23 cellular contexts compared by ENCODE assay signal in genomic region chr1:56811331-56811730, GRCh38. TPM values are rescaled to one million over a fixed set of nuclear protein-coding genes. Genes with fewer than 3 reads are reported as not detected.
DNase-seq lines count a peak whose midpoint lies in the region; ATAC-seq and TF ChIP-seq lines count a peak whose summit lies in the region.
"Had no signal": no experiment of that assay in that cellular context is flagged by ENCODE, and none has a peak within 500 bp of the region (broad histone marks: within the 10 kb centered on the region; RNA-seq: fewer than 3 reads in every experiment).

No MANE protein-coding gene starts in this region.

- peaks cover 7% of the 10 kb centered on the region for H3K27me3 Mint-ChIP-seq in activated CD4-positive, alpha-beta T cell treated with anti-CD3 and anti-CD28 coated beads, Interleukin-2, amount 10 ng/mL, durations not matched to agents 24 days and 14 days
- H3K27me3 Mint-ChIP-seq in stimulated activated naive CD8-positive, alpha-beta T cell treated with anti-CD3 and anti-CD28 coated beads, Interleukin-15, amount 100 ng/mL, for 72 hours = peaks cover 37% of the 10 kb centered on the region
- peaks cover 2% of the 10 kb centered on the region for H3K27me3 Mint-ChIP-seq in activated CD4-positive, alpha-beta T cell treated with anti-CD3 and anti-CD28 coated beads, Interleukin-2, amount 10 ng/mL, durations not matched to agents 7 days and 5 days

- H2BK5ac ChIP-seq in trophoblast cell (ENCODE audit: low read depth, low read length, poor library complexity) = no peak overlapping the region

- no peak overlapping the region for H3K14ac ChIP-seq in trophoblast cell (ENCODE audit: low read length)

- no peaks in the 10 kb centered on the region for H3K79me1 ChIP-seq in trophoblast cell (ENCODE audit: low read length)

- no peak overlapping the region for H2BK12ac ChIP-seq in trophoblast cell (ENCODE audit: low read length)

- H4K8ac ChIP-seq in trophoblast cell (ENCODE audit: low read depth, low read length) = no peak overlapping the region

- peaks cover 13% of the 10 kb centered on the region for H3K9me3 ChIP-seq in left ventricle myocardium inferior (replicated peaks)
- H3K9me3 ChIP-seq in trophoblast cell (ENCODE audit: insufficient read depth, low read depth, low read length) = peaks cover 3% of the 10 kb centered on the region
- H3K9me3 ChIP-seq: SJCRH30 had no signal

- no peak overlapping the region for H4K12ac ChIP-seq in trophoblast cell (ENCODE audit: low read depth, low read length)

- no peaks in the 10 kb centered on the region for H3K4me1 Mint-ChIP-seq in activated CD4-positive, alpha-beta T cell treated with anti-CD3 and anti-CD28 coated beads, Interleukin-2, amount 10 ng/mL, durations not matched to agents 24 days and 14 days
- H3K4me1 Mint-ChIP-seq in stimulated activated naive CD8-positive, alpha-beta T cell treated with anti-CD3 and anti-CD28 coated beads, Interleukin-15, amount 100 ng/mL, for 72 hours = no peaks in the 10 kb centered on the region
- no peaks in the 10 kb centered on the region for H3K4me1 Mint-ChIP-seq in activated CD4-positive, alpha-beta T cell treated with anti-CD3 and anti-CD28 coated beads, Interleukin-2, amount 10 ng/mL, durations not matched to agents 7 days and 5 days
- H3K4me1 Mint-ChIP-seq: CD14-positive monocyte had no signal

- no peak overlapping the region for H3K23ac ChIP-seq in trophoblast cell (ENCODE audit: low read length)

- POLR2A ChIA-PET in activated CD4-positive, alpha-beta T cell treated with anti-CD3 and anti-CD28 coated beads, Interleukin-2, amount 10 ng/mL, durations not matched to agents 7 days and 5 days (lab: Charles Lee) = no interaction called here

- no peak overlapping the region for H3K9ac ChIP-seq in trophoblast cell (ENCODE audit: low read length)

- no peak for TF ChIP-seq CTCF in left ventricle myocardium inferior (IDR thresholded peaks at IDR 0.05; ENCODE audit: borderline replicate concordance)

- H2AK5ac ChIP-seq in trophoblast cell (ENCODE audit: low read length) = no peak overlapping the region

- H3K4me3 Mint-ChIP-seq in activated CD4-positive, alpha-beta T cell treated with anti-CD3 and anti-CD28 coated beads, Interleukin-2, amount 10 ng/mL, durations not matched to agents 24 days and 14 days = no peak overlapping the region
- H3K4me3 Mint-ChIP-seq in stimulated activated naive CD8-positive, alpha-beta T cell treated with anti-CD3 and anti-CD28 coated beads, Interleukin-15, amount 100 ng/mL, for 72 hours = no peak overlapping the region
- no peak overlapping the region for H3K4me3 Mint-ChIP-seq in activated CD4-positive, alpha-beta T cell treated with anti-CD3 and anti-CD28 coated beads, Interleukin-2, amount 10 ng/mL, durations not matched to agents 7 days and 5 days
- H3K4me3 Mint-ChIP-seq: CD14-positive monocyte; T-helper 1 cell treated with Interleukin-12 subunit alpha and Interleukin-12 subunit beta and Interleukin-4 antibody, amounts not matched to agents 30 μg/mL and 1 μg/mL, for 36 hours had no signal

- H3K36me3 ChIP-seq in left ventricle myocardium inferior (no peaks in the 10 kb centered on the region), trophoblast cell (ENCODE audit: control insufficient read depth in 1 of 2, insufficient read depth in 2 of 2, low read length in 2 of 2) (no peaks in the 10 kb centered on the region)
- H3K36me3 ChIP-seq: SJCRH30 had no signal

- CTCF ChIA-PET in activated CD4-positive, alpha-beta T cell treated with anti-CD3 and anti-CD28 coated beads, Interleukin-2, amount 10 ng/mL, durations not matched to agents 7 days and 5 days (lab: Charles Lee) = no interaction called here

- H3K36me3 Mint-ChIP-seq in activated CD4-positive, alpha-beta T cell treated with anti-CD3 and anti-CD28 coated beads, Interleukin-2, amount 10 ng/mL, durations not matched to agents 24 days and 14 days (ENCODE audit: low read depth) = no peaks in the 10 kb centered on the region
- no peaks in the 10 kb centered on the region for H3K36me3 Mint-ChIP-seq in activated CD4-positive, alpha-beta T cell treated with anti-CD3 and anti-CD28 coated beads, Interleukin-2, amount 10 ng/mL, durations not matched to agents 7 days and 5 days (ENCODE audit: low read depth)
- H3K36me3 Mint-ChIP-seq: CD14-positive monocyte had no signal

- no peak overlapping the region for H2BK120ac ChIP-seq in trophoblast cell (ENCODE audit: insufficient read depth, low read length, poor library complexity)

- H3K4ac ChIP-seq in trophoblast cell (ENCODE audit: low read depth, low read length) = no peak overlapping the region

- DNase-seq in DMS53 (lab: John Stamatoyannopoulos, UW) = peak; percentile 62
- DNase-seq in NCI-H82 (lab: John Stamatoyannopoulos, UW) = peak; percentile 85
- DNase-seq in left ventricle myocardium inferior = no peak
- peak; percentile 55 to 74 for DNase-seq in trophoblast cell
- DNase-seq in activated CD4-positive, alpha-beta T cell treated with anti-CD3 and anti-CD28 coated beads, Interleukin-2, amount 10 ng/mL, durations not matched to agents 24 days and 14 days = no peak
- no peak for DNase-seq in stimulated activated naive CD8-positive, alpha-beta T cell treated with anti-CD3 and anti-CD28 coated beads, Interleukin-15, amount 100 ng/mL, for 72 hours
- no peak for DNase-seq in activated CD4-positive, alpha-beta T cell treated with anti-CD3 and anti-CD28 coated beads, Interleukin-2, amount 10 ng/mL, durations not matched to agents 7 days and 5 days
- DNase-seq in OCI-M1 (lab: John Stamatoyannopoulos, UW) = no peak
- DNase-seq: ACHN; activated CD4-positive, alpha-beta T cell treated with anti-CD3 and anti-CD28 coated beads, Interleukin-2, amount 50 U/mL, for 48 hours; activated gamma-delta T cell treated with Interleukin-2 at 50 U/mL for 16 hours; central memory CD4-positive, alpha-beta T cell; DND-41; NCI-H1417; NCI-H526 treated with DMSO at 0.1 percent for 48 hours; stimulated activated CD4-positive, alpha-beta T cell treated with anti-CD3 and anti-CD28 coated beads, Interleukin-4, amount 100 ng/mL, for 1 hour had no signal

- H3K27me3 ChIP-seq in left ventricle myocardium inferior (ENCODE audit: low read depth) (no peaks in the 10 kb centered on the region), trophoblast cell (ENCODE audit: insufficient read depth, low read length) (no peaks in the 10 kb centered on the region)
- H3K27me3 ChIP-seq: SJCRH30 had no signal

- peaks cover 44% of the 10 kb centered on the region for H3K4me1 ChIP-seq in left ventricle myocardium inferior
- peaks cover 0 to 3% of the 10 kb centered on the region in 2 experiments for H3K4me1 ChIP-seq in trophoblast cell (ENCODE audit: control insufficient read depth in 1 of 2, insufficient read depth in 2 of 2, low read length in 2 of 2)
- H3K4me1 ChIP-seq: SJCRH30 had no signal

- WGBS in trophoblast cell (ENCODE audit: extremely low coverage, insufficient coverage, insufficient read length) = no CpG with 5 or more reads among the region's 2 CpGs

- H3K4me3 ChIP-seq in left ventricle myocardium inferior = no peak overlapping the region
- H3K4me3 ChIP-seq in trophoblast cell (ENCODE audit: low read depth, low read length) = no peak overlapping the region
- H3K4me3 ChIP-seq: SJCRH30 had no signal

- H3K27ac Mint-ChIP-seq in activated CD4-positive, alpha-beta T cell treated with anti-CD3 and anti-CD28 coated beads, Interleukin-2, amount 10 ng/mL, durations not matched to agents 24 days and 14 days = no peak overlapping the region
- no peak overlapping the region for H3K27ac Mint-ChIP-seq in stimulated activated naive CD8-positive, alpha-beta T cell treated with anti-CD3 and anti-CD28 coated beads, Interleukin-15, amount 100 ng/mL, for 72 hours
- H3K27ac Mint-ChIP-seq in activated CD4-positive, alpha-beta T cell treated with anti-CD3 and anti-CD28 coated beads, Interleukin-2, amount 10 ng/mL, durations not matched to agents 7 days and 5 days = no peak overlapping the region
- H3K27ac Mint-ChIP-seq: CD14-positive monocyte; T-helper 1 cell treated with Interleukin-12 subunit alpha and Interleukin-12 subunit beta and Interleukin-4 antibody, amounts not matched to agents 30 μg/mL and 1 μg/mL, for 36 hours had no signal

- ATAC-seq in stimulated activated naive CD8-positive, alpha-beta T cell treated with anti-CD3 and anti-CD28 coated beads, Interleukin-15, amount 100 ng/mL, for 72 hours = no peak

- intact Hi-C loops in left ventricle myocardium inferior (cut with micrococcal nuclease) = no loop called here
- intact Hi-C loops in activated CD4-positive, alpha-beta T cell treated with anti-CD3 and anti-CD28 coated beads, Interleukin-2, amount 10 ng/mL, durations not matched to agents 24 days and 14 days (cut with micrococcal nuclease) = no loop called here

- no peak overlapping the region for H3K18ac ChIP-seq in trophoblast cell (ENCODE audit: low read length)

- no peak overlapping the region for H4K91ac ChIP-seq in trophoblast cell (ENCODE audit: low read depth, low read length)

- peak overlapping the region; percentile 33 for H3K4me2 ChIP-seq in trophoblast cell (ENCODE audit: low read length)

- H3K9me3 Mint-ChIP-seq in activated CD4-positive, alpha-beta T cell treated with anti-CD3 and anti-CD28 coated beads, Interleukin-2, amount 10 ng/mL, durations not matched to agents 24 days and 14 days = no peaks in the 10 kb centered on the region
- peaks cover 4 to 8% of the 10 kb centered on the region in 2 donors for H3K9me3 Mint-ChIP-seq in stimulated activated naive CD8-positive, alpha-beta T cell treated with anti-CD3 and anti-CD28 coated beads, Interleukin-15, amount 100 ng/mL, for 72 hours
- no peaks in the 10 kb centered on the region for H3K9me3 Mint-ChIP-seq in activated CD4-positive, alpha-beta T cell treated with anti-CD3 and anti-CD28 coated beads, Interleukin-2, amount 10 ng/mL, durations not matched to agents 7 days and 5 days
- H3K9me3 Mint-ChIP-seq: T-helper 1 cell treated with Interleukin-12 subunit alpha and Interleukin-12 subunit beta and Interleukin-4 antibody, amounts not matched to agents 30 μg/mL and 1 μg/mL, for 36 hours had no signal

- no peaks in the 10 kb centered on the region for H3K79me2 ChIP-seq in trophoblast cell (ENCODE audit: control insufficient read depth, insufficient read depth, low read length, poor library complexity)

- no peak overlapping the region for H2AFZ ChIP-seq in trophoblast cell (ENCODE audit: insufficient read depth, low read length, poor library complexity)

- H3K27ac ChIP-seq in left ventricle myocardium inferior (replicated peaks) = peak overlapping the region; percentile 75
- H3K27ac ChIP-seq in trophoblast cell (ENCODE audit: low read depth, low read length) = no peak overlapping the region
- H3K27ac ChIP-seq: SJCRH30 had no signal

RNA-seq across cellular contexts. Expression of gene FYB2, which starts 7.9 kb away (rescaled TPM):
- total RNA-seq in left ventricle myocardium inferior = 5.7 TPM
- 0.44 and 0.54 TPM in 2 replicates for polyA plus RNA-seq in trophoblast cell (2013)
- total RNA-seq in activated CD4-positive, alpha-beta T cell treated with anti-CD3 and anti-CD28 coated beads, Interleukin-2, amount 10 ng/mL, durations not matched to agents 24 days and 14 days = not detected in 2 replicates
- not detected for total RNA-seq in activated CD4-positive, alpha-beta T cell treated with anti-CD3 and anti-CD28 coated beads, Interleukin-2, amount 10 ng/mL, durations not matched to agents 7 days and 5 days
- total RNA-seq: lung microvascular endothelial cell, osteoblast, SJCRH30, skeletal muscle tissue had no signal
- polyA plus RNA-seq: CD14-positive monocyte had no signal

RNA-seq across cellular contexts. Expression of gene C8A, which starts 43.3 kb away (rescaled TPM):
- not detected for total RNA-seq in left ventricle myocardium inferior
- not detected in 2 replicates for polyA plus RNA-seq in trophoblast cell (2013)
- not detected in 2 replicates for total RNA-seq in activated CD4-positive, alpha-beta T cell treated with anti-CD3 and anti-CD28 coated beads, Interleukin-2, amount 10 ng/mL, durations not matched to agents 24 days and 14 days
- not detected for total RNA-seq in activated CD4-positive, alpha-beta T cell treated with anti-CD3 and anti-CD28 coated beads, Interleukin-2, amount 10 ng/mL, durations not matched to agents 7 days and 5 days
- total RNA-seq: lung microvascular endothelial cell, osteoblast, SJCRH30, skeletal muscle tissue had no signal
- polyA plus RNA-seq: CD14-positive monocyte, esophagus had no signal

Comparison
In these comparisons a context has a peak if more than half of its experiments do, and no peak if none do; other contexts are left out.
1. DNase-seq: peak in DMS53 (single experiment), NCI-H82 (single experiment) and trophoblast cell (2 of 2); none in left ventricle myocardium inferior (single experiment), activated CD4-positive, alpha-beta T cell treated with anti-CD3 and anti-CD28 coated beads, Interleukin-2, amount 10 ng/mL, durations not matched to agents 24 days and 14 days (single experiment), stimulated activated naive CD8-positive, alpha-beta T cell treated with anti-CD3 and anti-CD28 coated beads, Interleukin-15, amount 100 ng/mL, for 72 hours (0 of 2), activated CD4-positive, alpha-beta T cell treated with anti-CD3 and anti-CD28 coated beads, Interleukin-2, amount 10 ng/mL, durations not matched to agents 7 days and 5 days (single experiment) and OCI-M1 (single experiment).